7 cellular contexts compared by ENCODE assay signal in the genomic region with DNA sequence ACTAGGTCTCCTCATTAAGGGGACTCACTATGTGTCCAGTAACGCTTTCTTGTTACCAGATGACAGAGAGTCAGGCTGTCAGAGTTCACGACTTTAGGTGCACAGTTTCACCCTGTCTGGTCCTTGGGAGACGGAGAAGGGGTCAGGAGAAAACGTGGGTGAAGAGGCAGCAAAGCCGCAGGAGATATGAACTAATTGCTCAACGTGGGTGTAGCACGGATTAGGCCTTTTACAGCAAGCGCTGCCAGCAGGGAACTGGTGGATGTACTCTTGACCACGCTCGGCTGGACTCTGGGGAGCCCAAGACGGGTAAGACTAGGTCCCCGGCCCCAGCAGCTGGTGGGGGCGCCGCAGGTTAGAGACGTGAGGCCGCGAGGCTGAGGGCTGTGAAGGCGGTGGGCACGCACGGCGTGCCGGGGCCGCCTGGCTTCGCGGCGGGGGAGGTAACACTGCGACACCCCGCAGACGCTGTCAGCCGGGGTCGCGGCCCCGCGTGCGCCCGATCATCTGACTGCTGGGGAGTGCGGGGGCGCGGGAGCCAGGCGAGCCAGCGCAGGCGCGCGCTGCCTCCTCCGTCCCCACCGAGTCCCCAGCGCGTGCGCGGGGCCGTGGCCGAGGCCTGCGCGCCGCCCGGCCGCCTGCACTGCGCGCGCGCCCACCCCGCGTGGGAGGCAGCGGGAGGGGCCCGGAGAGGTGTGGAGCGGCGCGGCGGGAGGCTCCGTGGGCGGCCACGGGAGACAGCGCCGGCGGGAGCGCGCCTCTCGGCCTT. TPM values are rescaled to one million over a fixed set of nuclear protein-coding genes. Genes with fewer than 3 reads are reported as not detected.
DNase-seq lines count a peak whose midpoint lies in the region; ATAC-seq and TF ChIP-seq lines count a peak whose summit lies in the region.

A gene with protein sequence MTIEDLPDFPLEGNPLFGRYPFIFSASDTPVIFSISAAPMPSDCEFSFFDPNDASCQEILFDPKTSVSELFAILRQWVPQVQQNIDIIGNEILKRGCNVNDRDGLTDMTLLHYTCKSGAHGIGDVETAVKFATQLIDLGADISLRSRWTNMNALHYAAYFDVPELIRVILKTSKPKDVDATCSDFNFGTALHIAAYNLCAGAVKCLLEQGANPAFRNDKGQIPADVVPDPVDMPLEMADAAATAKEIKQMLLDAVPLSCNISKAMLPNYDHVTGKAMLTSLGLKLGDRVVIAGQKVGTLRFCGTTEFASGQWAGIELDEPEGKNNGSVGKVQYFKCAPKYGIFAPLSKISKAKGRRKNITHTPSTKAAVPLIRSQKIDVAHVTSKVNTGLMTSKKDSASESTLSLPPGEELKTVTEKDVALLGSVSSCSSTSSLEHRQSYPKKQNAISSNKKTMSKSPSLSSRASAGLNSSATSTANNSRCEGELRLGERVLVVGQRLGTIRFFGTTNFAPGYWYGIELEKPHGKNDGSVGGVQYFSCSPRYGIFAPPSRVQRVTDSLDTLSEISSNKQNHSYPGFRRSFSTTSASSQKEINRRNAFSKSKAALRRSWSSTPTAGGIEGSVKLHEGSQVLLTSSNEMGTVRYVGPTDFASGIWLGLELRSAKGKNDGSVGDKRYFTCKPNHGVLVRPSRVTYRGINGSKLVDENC (plus strand): TSS at position 575 of the 769 bp plus-strand sequence. CDS start 5,974 bp downstream, outside the sequence.

- ATAC-seq in GM18520 (IDR thresholded peaks at IDR 0.05; ENCODE audit: unreplicated experiment) (peak; percentile 27), HG03064 (IDR thresholded peaks at IDR 0.05; ENCODE audit: low read depth, unreplicated experiment) (peak; percentile 30), aorta (ENCODE audit: low FRiP score) (peak; percentile 82)

- peak in 1 of 2 donors; percentile 80 for DNase-seq in ascending aorta (ENCODE audit: low spot score in 2 of 2)
- DNase-seq in hepatic stellate cell (ENCODE audit: low spot score), result peak; percentile 70
- peak; percentile 84 for DNase-seq in retina
- DNase-seq in aorta, result peak; percentile 78 to 89

- H3K27me3 ChIP-seq in ascending aorta, result no peaks in the 10 kb centered on the region
- H3K27me3 ChIP-seq in aorta (ENCODE audit: control insufficient read depth in 1 of 2, insufficient read depth in 2 of 2, low read length in 1 of 2), result no peaks in the 10 kb centered on the region

- H3K36me3 Mint-ChIP-seq in T-helper 1 cell treated with Interleukin-12 subunit alpha and Interleukin-12 subunit beta and Interleukin-4 antibody, amounts not matched to agents 30 μg/mL and 1 μg/mL, for 36 hours (ENCODE audit: low read depth), result peaks cover 4% of the 10 kb centered on the region

- TF ChIP-seq CTCF in ascending aorta (IDR thresholded peaks at IDR 0.05), result no peak

- H3K9me3 ChIP-seq in ascending aorta, result no peaks in the 10 kb centered on the region
- H3K9me3 ChIP-seq in aorta (ENCODE audit: control insufficient read depth, low read length), result no peaks in the 10 kb centered on the region

- no peaks in the 10 kb centered on the region for H3K36me3 ChIP-seq in ascending aorta
- H3K36me3 ChIP-seq in aorta (ENCODE audit: control insufficient read depth in 1 of 2, insufficient read depth in 2 of 2, low read length in 1 of 2), result no peaks in the 10 kb centered on the region

- peak within 1 kb of the TSS; percentile 74 to 86 for H3K4me3 ChIP-seq in ascending aorta
- H3K4me3 ChIP-seq in aorta (ENCODE audit: low read length in 2 of 2), result peak within 1 kb of the TSS; percentile 98 to 99

- peak within 1 kb of the TSS; percentile 96 for H3K27ac Mint-ChIP-seq in T-helper 1 cell treated with Interleukin-12 subunit alpha and Interleukin-12 subunit beta and Interleukin-4 antibody, amounts not matched to agents 30 μg/mL and 1 μg/mL, for 36 hours

- intact Hi-C loops in ascending aorta (cut with DNase I), result loop anchor here (5.0 to 10.0 kb wide), 2 partner anchors 82 to 1030 kb away; a partner anchor contains a TSS
- intact Hi-C loops in aorta (cut with DNase I), result no loop called here

- H3K4me3 Mint-ChIP-seq in T-helper 1 cell treated with Interleukin-12 subunit alpha and Interleukin-12 subunit beta and Interleukin-4 antibody, amounts not matched to agents 30 μg/mL and 1 μg/mL, for 36 hours, result peak within 1 kb of the TSS; percentile 93

- peaks cover 13% of the 10 kb centered on the region for H3K27me3 Mint-ChIP-seq in T-helper 1 cell treated with Interleukin-12 subunit alpha and Interleukin-12 subunit beta and Interleukin-4 antibody, amounts not matched to agents 30 μg/mL and 1 μg/mL, for 36 hours (ENCODE audit: low read depth)

- H3K4me1 ChIP-seq in ascending aorta (peaks cover 0 to 14% of the 10 kb centered on the region in 2 donors), aorta (ENCODE audit: control insufficient read depth in 1 of 2, insufficient read depth in 2 of 2, low read length in 2 of 2) (no peaks in the 10 kb centered on the region)

- no peaks in the 10 kb centered on the region for H3K9me3 Mint-ChIP-seq in T-helper 1 cell treated with Interleukin-12 subunit alpha and Interleukin-12 subunit beta and Interleukin-4 antibody, amounts not matched to agents 30 μg/mL and 1 μg/mL, for 36 hours

- H3K4me1 Mint-ChIP-seq in T-helper 1 cell treated with Interleukin-12 subunit alpha and Interleukin-12 subunit beta and Interleukin-4 antibody, amounts not matched to agents 30 μg/mL and 1 μg/mL, for 36 hours (ENCODE audit: low read depth), result peaks cover 56% of the 10 kb centered on the region

- WGBS in aorta, 2 donors, result 4 to 8% methylated on average over 40 to 78 of the region's 78 CpGs

- peak within 1 kb of the TSS; percentile 73 to 78 for H3K27ac ChIP-seq in ascending aorta
- H3K27ac ChIP-seq in aorta (ENCODE audit: low read depth in 1 of 2, low read length in 2 of 2), result peak within 1 kb of the TSS in 1 of 2 donors; percentile 59

RNA-seq across cellular contexts. Expression of the gene that starts here (rescaled TPM):
- total RNA-seq in ascending aorta, result 9.5 TPM
- total RNA-seq in aorta, result 10 to 100 TPM; 50.1 to 52.3 TPM
- polyA plus RNA-seq in aorta, result 10 to 100 TPM in 1 of 2 donors, 1 to 10 TPM in 1; 7.6 to 13.5 TPM

Comparison
In these comparisons a context has a peak if more than half of its experiments do, and no peak if none do; other contexts are left out.
1. ATAC-seq: peak in every context shown above with its lines; median percentile 82 in aorta; 30 in HG03064; 27 in GM18520.